In the genomic region with DNA sequence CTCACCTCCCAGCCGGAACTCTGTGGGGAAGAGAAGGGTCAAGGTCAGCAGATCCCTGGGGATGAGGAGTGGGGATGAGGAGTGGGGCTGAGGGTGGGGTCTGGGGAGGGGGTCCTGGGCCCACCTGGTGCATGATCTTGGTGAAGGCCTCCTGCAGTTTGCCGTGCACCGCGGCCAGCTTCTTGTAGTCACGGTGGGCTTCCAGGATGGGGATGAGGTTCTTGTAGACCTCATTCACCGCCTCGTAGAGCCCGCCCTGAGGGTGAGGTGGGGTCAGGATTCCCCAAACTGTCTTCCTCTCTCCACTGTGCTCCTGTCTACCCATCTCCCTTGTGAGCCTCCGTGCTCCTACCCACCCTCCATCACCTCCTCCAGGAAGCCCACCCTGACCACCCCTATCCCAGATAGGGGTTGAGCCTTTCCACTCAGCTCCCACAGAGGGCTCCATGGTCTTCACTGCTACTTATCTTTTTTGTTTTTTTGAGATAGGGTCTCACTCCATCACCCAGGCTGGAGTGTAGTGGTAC, we compare ENCODE assay signal across 14 cellular contexts. TPM values are rescaled to one million over a fixed set of nuclear protein-coding genes. Genes with fewer than 3 reads are reported as not detected.
A peak's percentile ranks its signal among the peaks of the same experiment; 100 is the strongest.
DNase-seq lines count a peak whose midpoint lies in the region; ATAC-seq and TF ChIP-seq lines count a peak whose summit lies in the region.
"Had no signal": no experiment of that assay in that cellular context is flagged by ENCODE, and none has a peak within 500 bp of the region (broad histone marks: within the 10 kb centered on the region; RNA-seq: fewer than 3 reads in every experiment).

No MANE protein-coding gene starts in this region.

- POLR2A ChIA-PET in WTC11 (lab: Charles Lee): no interaction called here

- peak overlapping the region; percentile 42 to 80 (median 76) for H3K27ac ChIP-seq in Peyer's patch
- H3K27ac ChIP-seq: neutrophil had no signal

- no peak for TF ChIP-seq POLR2A in Peyer's patch (IDR thresholded peaks at IDR 0.05)

- H3K4me1 Mint-ChIP-seq in neural crest cell: no peaks in the 10 kb centered on the region
- H3K4me1 Mint-ChIP-seq in type B pancreatic cell (ENCODE audit: unreplicated experiment): peaks cover 5% of the 10 kb centered on the region
- 0 out of 2 replicates have a peak, but pooled peaks cover 3% of the 10 kb centered on the region for H3K4me1 Mint-ChIP-seq in WTC11
- H3K4me1 Mint-ChIP-seq: activated CD4-positive, alpha-beta T cell treated with anti-CD3 and anti-CD28 coated beads for 36 hours; immature natural killer cell had no signal

- CTCF ChIA-PET in WTC11 (lab: Charles Lee): interaction anchor here (0.6 to 1.7 kb wide), 8 partner anchors 13 to 684 kb away, joined by 3 to 8 read pairs (median 5); no protein-coding TSS in a partner anchor

- H3K36me3 ChIP-seq in Peyer's patch: peaks cover 0 to 39% (median 0%) of the 10 kb centered on the region in 3 donors
- H3K36me3 ChIP-seq: neutrophil had no signal

- H3K9me3 ChIP-seq in Peyer's patch: no peaks in the 10 kb centered on the region
- H3K9me3 ChIP-seq: neutrophil had no signal

- H3K27me3 ChIP-seq in Peyer's patch: no peaks in the 10 kb centered on the region

- peak overlapping the region; percentile 34 for H3K4me3 Mint-ChIP-seq in neural crest cell
- H3K4me3 Mint-ChIP-seq in type B pancreatic cell: no peak overlapping the region
- no peak overlapping the region for H3K4me3 Mint-ChIP-seq in WTC11
- H3K4me3 Mint-ChIP-seq: activated CD4-positive, alpha-beta T cell treated with anti-CD3 and anti-CD28 coated beads for 36 hours; immature natural killer cell had no signal

- no peaks in the 10 kb centered on the region for H3K36me3 Mint-ChIP-seq in neural crest cell (ENCODE audit: low read depth)
- H3K36me3 Mint-ChIP-seq in type B pancreatic cell: no peaks in the 10 kb centered on the region
- no peaks in the 10 kb centered on the region; the same call in 1 of the 2 replicates for H3K36me3 Mint-ChIP-seq in WTC11
- H3K36me3 Mint-ChIP-seq: immature natural killer cell had no signal

- TF ChIP-seq CTCF in Peyer's patch (IDR thresholded peaks at IDR 0.05): peak in 1 of 6 experiments; percentile 5
- TF ChIP-seq CTCF in neural crest cell (conservative IDR thresholded peaks at IDR 0.05): peak; percentile 3
- TF ChIP-seq CTCF in type B pancreatic cell (conservative IDR thresholded peaks at IDR 0.05): peak; percentile 29
- TF ChIP-seq CTCF in WTC11 (IDR thresholded peaks at IDR 0.05): no peak

- H3K4me1 ChIP-seq in Peyer's patch: peaks cover 0 to 4% (median 0%) of the 10 kb centered on the region in 4 donors

- H3K27ac Mint-ChIP-seq in neural crest cell (ENCODE audit: unreplicated experiment): no peak overlapping the region
- H3K27ac Mint-ChIP-seq in type B pancreatic cell: no peak overlapping the region
- H3K27ac Mint-ChIP-seq in WTC11: no peak overlapping the region
- H3K27ac Mint-ChIP-seq: activated CD4-positive, alpha-beta T cell treated with anti-CD3 and anti-CD28 coated beads for 36 hours had no signal

- ATAC-seq in WTC11: no peak

- H3K9me3 Mint-ChIP-seq in neural crest cell (no peaks in the 10 kb centered on the region), type B pancreatic cell (no peaks in the 10 kb centered on the region), WTC11 (no peaks in the 10 kb centered on the region)
- H3K9me3 Mint-ChIP-seq: immature natural killer cell had no signal

- H3K4me3 ChIP-seq in Peyer's patch: peak overlapping the region in 1 of 4 donors; percentile 13

- DNase-seq in Peyer's patch (no peak), epidermal melanocyte (ENCODE audit: insufficient read length, low spot score) (peak; percentile 13), neural crest cell (ENCODE audit: low read depth, low spot score) (no peak), type B pancreatic cell (ENCODE audit: extremely low spot score, unreplicated experiment) (no peak), 8988T (no peak), pons (ENCODE audit: low spot score) (no peak), NCI-H2081 (lab: John Stamatoyannopoulos, UW) (no peak), WTC11 (ENCODE audit: low spot score) (no peak)
- DNase-seq: cerebellar nuclear complex; NCI-H526 treated with DMSO at 0.1 percent for 48 hours; stimulated activated CD4-positive, alpha-beta T cell treated with anti-CD3 and anti-CD28 coated beads, Interleukin-1b, Interleukin-23, amount 100 ng/mL, for 48 hours had no signal

- H3K27me3 Mint-ChIP-seq in neural crest cell (ENCODE audit: low read depth) (peaks cover 6% of the 10 kb centered on the region), type B pancreatic cell (no peaks in the 10 kb centered on the region), WTC11 (ENCODE audit: low read depth) (no peaks in the 10 kb centered on the region)

TF ChIP-seq in WTC11, 78 proteins besides CTCF, POLR2A, EP300 and RAD21 (continues in another document):
- TF ChIP-seq RELA (CRISPR knock-in tag; IDR thresholded peaks at IDR 0.05; ENCODE audit: borderline replicate concordance) (no peak), GABPB1 (CRISPR knock-in tag; IDR thresholded peaks at IDR 0.05) (no peak), EMX1 (CRISPR knock-in tag; IDR thresholded peaks at IDR 0.05) (no peak), MYBL2 (CRISPR knock-in tag; IDR thresholded peaks at IDR 0.05) (no peak)
- TF ChIP-seq, protein P1, sequence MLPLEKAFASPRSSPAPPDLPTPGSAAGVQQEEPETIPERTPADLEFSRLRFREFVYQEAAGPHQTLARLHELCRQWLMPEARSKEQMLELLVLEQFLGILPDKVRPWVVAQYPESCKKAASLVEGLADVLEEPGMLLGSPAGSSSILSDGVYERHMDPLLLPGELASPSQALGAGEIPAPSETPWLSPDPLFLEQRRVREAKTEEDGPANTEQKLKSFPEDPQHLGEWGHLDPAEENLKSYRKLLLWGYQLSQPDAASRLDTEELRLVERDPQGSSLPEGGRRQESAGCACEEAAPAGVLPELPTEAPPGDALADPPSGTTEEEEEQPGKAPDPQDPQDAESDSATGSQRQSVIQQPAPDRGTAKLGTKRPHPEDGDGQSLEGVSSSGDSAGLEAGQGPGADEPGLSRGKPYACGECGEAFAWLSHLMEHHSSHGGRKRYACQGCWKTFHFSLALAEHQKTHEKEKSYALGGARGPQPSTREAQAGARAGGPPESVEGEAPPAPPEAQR (CRISPR knock-in tag; IDR thresholded peaks at IDR 0.05): no peak
- TF ChIP-seq, protein P2, sequence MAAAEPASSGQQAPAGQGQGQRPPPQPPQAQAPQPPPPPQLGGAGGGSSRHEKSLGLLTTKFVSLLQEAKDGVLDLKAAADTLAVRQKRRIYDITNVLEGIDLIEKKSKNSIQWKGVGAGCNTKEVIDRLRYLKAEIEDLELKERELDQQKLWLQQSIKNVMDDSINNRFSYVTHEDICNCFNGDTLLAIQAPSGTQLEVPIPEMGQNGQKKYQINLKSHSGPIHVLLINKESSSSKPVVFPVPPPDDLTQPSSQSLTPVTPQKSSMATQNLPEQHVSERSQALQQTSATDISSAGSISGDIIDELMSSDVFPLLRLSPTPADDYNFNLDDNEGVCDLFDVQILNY (CRISPR knock-in tag; IDR thresholded peaks at IDR 0.05): no peak
- TF ChIP-seq, protein P3, sequence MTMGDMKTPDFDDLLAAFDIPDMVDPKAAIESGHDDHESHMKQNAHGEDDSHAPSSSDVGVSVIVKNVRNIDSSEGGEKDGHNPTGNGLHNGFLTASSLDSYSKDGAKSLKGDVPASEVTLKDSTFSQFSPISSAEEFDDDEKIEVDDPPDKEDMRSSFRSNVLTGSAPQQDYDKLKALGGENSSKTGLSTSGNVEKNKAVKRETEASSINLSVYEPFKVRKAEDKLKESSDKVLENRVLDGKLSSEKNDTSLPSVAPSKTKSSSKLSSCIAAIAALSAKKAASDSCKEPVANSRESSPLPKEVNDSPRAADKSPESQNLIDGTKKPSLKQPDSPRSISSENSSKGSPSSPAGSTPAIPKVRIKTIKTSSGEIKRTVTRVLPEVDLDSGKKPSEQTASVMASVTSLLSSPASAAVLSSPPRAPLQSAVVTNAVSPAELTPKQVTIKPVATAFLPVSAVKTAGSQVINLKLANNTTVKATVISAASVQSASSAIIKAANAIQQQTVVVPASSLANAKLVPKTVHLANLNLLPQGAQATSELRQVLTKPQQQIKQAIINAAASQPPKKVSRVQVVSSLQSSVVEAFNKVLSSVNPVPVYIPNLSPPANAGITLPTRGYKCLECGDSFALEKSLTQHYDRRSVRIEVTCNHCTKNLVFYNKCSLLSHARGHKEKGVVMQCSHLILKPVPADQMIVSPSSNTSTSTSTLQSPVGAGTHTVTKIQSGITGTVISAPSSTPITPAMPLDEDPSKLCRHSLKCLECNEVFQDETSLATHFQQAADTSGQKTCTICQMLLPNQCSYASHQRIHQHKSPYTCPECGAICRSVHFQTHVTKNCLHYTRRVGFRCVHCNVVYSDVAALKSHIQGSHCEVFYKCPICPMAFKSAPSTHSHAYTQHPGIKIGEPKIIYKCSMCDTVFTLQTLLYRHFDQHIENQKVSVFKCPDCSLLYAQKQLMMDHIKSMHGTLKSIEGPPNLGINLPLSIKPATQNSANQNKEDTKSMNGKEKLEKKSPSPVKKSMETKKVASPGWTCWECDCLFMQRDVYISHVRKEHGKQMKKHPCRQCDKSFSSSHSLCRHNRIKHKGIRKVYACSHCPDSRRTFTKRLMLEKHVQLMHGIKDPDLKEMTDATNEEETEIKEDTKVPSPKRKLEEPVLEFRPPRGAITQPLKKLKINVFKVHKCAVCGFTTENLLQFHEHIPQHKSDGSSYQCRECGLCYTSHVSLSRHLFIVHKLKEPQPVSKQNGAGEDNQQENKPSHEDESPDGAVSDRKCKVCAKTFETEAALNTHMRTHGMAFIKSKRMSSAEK (CRISPR knock-in tag; IDR thresholded peaks at IDR 0.05; ENCODE audit: borderline replicate concordance): no peak
- TF ChIP-seq, protein P4, sequence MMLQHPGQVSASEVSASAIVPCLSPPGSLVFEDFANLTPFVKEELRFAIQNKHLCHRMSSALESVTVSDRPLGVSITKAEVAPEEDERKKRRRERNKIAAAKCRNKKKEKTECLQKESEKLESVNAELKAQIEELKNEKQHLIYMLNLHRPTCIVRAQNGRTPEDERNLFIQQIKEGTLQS (CRISPR knock-in tag; conservative IDR thresholded peaks at IDR 0.05): no peak

RNA-seq across cellular contexts. Expression of a gene that starts 6.8 kb away (rescaled TPM):
- total RNA-seq in Peyer's patch: 100 to 1,000 TPM in 1 of 4 donors, 10 to 100 TPM in 3; 41.9 to 283 (median 68.4) TPM
- total RNA-seq in neural crest cell: 32.1 and 34.2 TPM in 2 replicates
- 17.6 and 55.3 TPM in 2 replicates for total RNA-seq in type B pancreatic cell (ENCODE audit: low replicate concordance)
- 31.8 to 35.1 TPM (median 33.2 TPM) in 3 replicates for total RNA-seq in WTC11 (2021)

RNA-seq across cellular contexts. Expression of a gene that starts 35.3 kb away (rescaled TPM):
- not detected for total RNA-seq in Peyer's patch
- not detected in 2 replicates for total RNA-seq in neural crest cell
- total RNA-seq in type B pancreatic cell (ENCODE audit: low replicate concordance): not detected in 2 replicates
- 0.30 TPM in 1 of 3 replicates, not detected in the others for total RNA-seq in WTC11 (2021)
- total RNA-seq: activated CD4-positive, alpha-beta T cell treated with anti-CD3 and anti-CD28 coated beads for 36 hours had no signal

RNA-seq across cellular contexts. Expression of a gene that starts 48.6 kb away (rescaled TPM):
- total RNA-seq in Peyer's patch (10 to 100 TPM in 2 of 4 donors, 1 to 10 TPM in 2; 1.7 to 28.9 (median 8.4) TPM), neural crest cell (67.0 and 71.3 TPM in 2 replicates), type B pancreatic cell (ENCODE audit: low replicate concordance) (15.0 and 43.2 TPM in 2 replicates), WTC11 (2021) (52.0 to 62.2 TPM (median 58.3 TPM) in 3 replicates)

RNA-seq across cellular contexts. Expression of a gene that starts 58.2 kb away (rescaled TPM):
- total RNA-seq in Peyer's patch: 100 to 1,000 TPM in 3 of 4 donors, 10 to 100 TPM in 1; 66.4 to 194 (median 157) TPM
- total RNA-seq in neural crest cell: 34.7 and 40.6 TPM in 2 replicates
- 43.6 and 58.9 TPM in 2 replicates for total RNA-seq in type B pancreatic cell (ENCODE audit: low replicate concordance)
- 88.8 to 100 TPM (median 90.7 TPM) in 3 replicates for total RNA-seq in WTC11 (2021)
